In genomic region chr15:61396235-61396927, GRCh38 we compare ENCODE assay signal across 17 cellular contexts.
A peak's percentile ranks its signal among the peaks of the same experiment; 100 is the strongest.
DNase-seq lines count a peak whose midpoint lies in the region; ATAC-seq and TF ChIP-seq lines count a peak whose summit lies in the region.
"Had no signal": no experiment of that assay in that cellular context is flagged by ENCODE, and none has a peak within 500 bp of the region (broad histone marks: within the 10 kb centered on the region; RNA-seq: fewer than 3 reads in every experiment).

No MANE protein-coding gene starts in this region.

- in situ Hi-C loops in gastrocnemius medialis (cut with MboI; ENCODE audit: low sequenced_read_pairs in 4 of 4) = no loop called here

- peaks cover 20 to 29% of the 10 kb centered on the region in 2 donors for H3K4me1 ChIP-seq in gastrocnemius medialis

- H3K27ac ChIP-seq in gastrocnemius medialis = peak overlapping the region in 3 of 4 donors; percentile 69 to 76 (median 72)
- H3K27ac ChIP-seq: BLaER1 treated with 17β-estradiol and CSF1 and Interleukin-3, amounts not matched to agents 10 nM and 100 nM; HL-60 had no signal

- TF ChIP-seq CTCF in fibroblast of mammary gland (conservative IDR thresholded peaks at IDR 0.05; ENCODE audit: control insufficient read depth, insufficient read depth, low read depth, low read length) (no peak), gastrocnemius medialis (IDR thresholded peaks at IDR 0.05 in 4 of 5, conservative IDR thresholded peaks at IDR 0.05 in 1 of 5) (no peak)

- no peak for TF ChIP-seq POLR2A in gastrocnemius medialis (IDR thresholded peaks at IDR 0.05)

- H3K4me3 ChIP-seq in fibroblast of mammary gland (ENCODE audit: control insufficient read depth, low read depth, low read length) (no peak overlapping the region), gastrocnemius medialis (no peak overlapping the region)
- H3K4me3 ChIP-seq: BLaER1 treated with 17β-estradiol and CSF1 and Interleukin-3, amounts not matched to agents 10 nM and 100 nM; GM12878; K562 had no signal

- no peaks in the 10 kb centered on the region for H3K27me3 ChIP-seq in gastrocnemius medialis
- H3K27me3 ChIP-seq: BLaER1 treated with 17β-estradiol and CSF1 and Interleukin-3, amounts not matched to agents 10 nM and 100 nM had no signal

- H3K36me3 ChIP-seq in gastrocnemius medialis = no peaks in the 10 kb centered on the region
- H3K36me3 ChIP-seq: BLaER1 treated with 17β-estradiol and CSF1 and Interleukin-3, amounts not matched to agents 10 nM and 100 nM had no signal

- intact Hi-C loops in gastrocnemius medialis (cut with DNase I; ENCODE audit: low total_unique reads) = no loop called here

- ATAC-seq in gastrocnemius medialis (peak; percentile 50 to 53), GM18519 (IDR thresholded peaks at IDR 0.05; ENCODE audit: low FRiP score, unreplicated experiment) (no peak), HG02623 (IDR thresholded peaks at IDR 0.05; ENCODE audit: unreplicated experiment) (no peak)
- ATAC-seq: GM12878, K562 had no signal

- DNase-seq in GM04503 (ENCODE audit: low read depth) = peak; percentile 7
- peak; percentile 3 for DNase-seq in fibroblast of mammary gland (ENCODE audit: low read depth)
- peak; percentile 11 for DNase-seq in midbrain (lab: John Stamatoyannopoulos, UW)
- peak in 1 of 2 donors; percentile 15 for DNase-seq in gastrocnemius medialis
- DNase-seq in NCI-H524 treated with DMSO at 0.1 percent for 48 hours (lab: John Stamatoyannopoulos, UW) = no peak
- DNase-seq in NCI-H1092 treated with DMSO at 0.1 percent for 48 hours (lab: John Stamatoyannopoulos, UW) = no peak
- DNase-seq: ACHN; CD4-positive, CD25-positive, alpha-beta regulatory T cell; DMS53; GOT3; H9 had no signal

- H3K9me3 ChIP-seq in gastrocnemius medialis = no peaks in the 10 kb centered on the region

Comparison
In these comparisons a context has a peak if more than half of its experiments do, and no peak if none do; other contexts are left out.
1. DNase-seq: peak in GM04503 (single experiment), fibroblast of mammary gland (single experiment) and midbrain (single experiment); none in NCI-H524 treated with DMSO at 0.1 percent for 48 hours (single experiment) and NCI-H1092 treated with DMSO at 0.1 percent for 48 hours (single experiment).
2. ATAC-seq: peak in gastrocnemius medialis (2 of 2); none in GM18519 (single experiment) and HG02623 (single experiment).